Comparison of ENCODE assay signal across 14 cellular contexts in the genomic region with DNA sequence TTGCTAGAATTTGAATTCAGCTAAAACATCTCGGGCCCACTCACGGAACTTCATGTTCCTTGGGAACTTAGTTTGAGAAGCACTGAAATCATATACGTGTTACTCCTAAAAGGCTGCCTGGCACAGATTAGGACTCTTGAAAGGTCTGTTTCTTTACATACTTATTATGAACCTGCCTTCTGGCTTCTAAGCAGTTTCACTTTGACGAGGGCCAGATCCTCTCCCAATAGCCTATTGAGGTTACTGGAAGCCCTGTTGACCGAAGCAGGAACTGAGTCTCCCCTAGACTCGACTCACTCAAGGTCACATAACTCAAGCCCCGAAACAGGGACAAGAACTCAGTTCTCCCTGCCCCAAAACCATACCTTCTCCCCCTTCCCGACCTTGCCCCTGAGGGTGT.
DNase-seq lines count a peak whose midpoint lies in the region; ATAC-seq, FAIRE-seq and TF ChIP-seq lines count a peak whose summit lies in the region.
"Had no signal": no experiment of that assay in that cellular context is flagged by ENCODE, and none has a peak within 500 bp of the region (broad histone marks: within the 10 kb centered on the region; RNA-seq: fewer than 3 reads in every experiment).

No MANE protein-coding gene starts in this region.

- no peak overlapping the region for H2BK120ac ChIP-seq in mesendoderm (ENCODE audit: low read depth, low read length)

- no peak overlapping the region for H3K9ac ChIP-seq in mesendoderm (ENCODE audit: low read length)

- H3K4me3 Mint-ChIP-seq in mesothelial cell of epicardium = no peak overlapping the region
- H3K4me3 Mint-ChIP-seq: activated naive CD8-positive, alpha-beta T cell treated with anti-CD3 and anti-CD28 coated beads, Interleukin-2, amount 10 ng/mL, durations not matched to agents 7 days and 5 days; immature natural killer cell; stimulated activated naive CD8-positive, alpha-beta T cell treated with anti-CD3 and anti-CD28 coated beads, Interleukin-15, amount 100 ng/mL, for 72 hours; T-cell had no signal

- H3K4me2 ChIP-seq in mesendoderm (ENCODE audit: low read length) = no peak overlapping the region
- H3K4me2 ChIP-seq: smooth muscle cell had no signal

- no peak overlapping the region for H3K4me3 ChIP-seq in mesendoderm (ENCODE audit: low read length)
- no peak overlapping the region for H3K4me3 ChIP-seq in breast epithelium
- H3K4me3 ChIP-seq: pancreas, smooth muscle cell had no signal

- no peak overlapping the region for H3K23ac ChIP-seq in mesendoderm (ENCODE audit: low read length)

- no peak overlapping the region for H4K8ac ChIP-seq in mesendoderm (ENCODE audit: low read depth, low read length)

- no peak for TF ChIP-seq POLR2A in GM12892 (IDR thresholded peaks at IDR 0.05; ENCODE audit: low read depth, low read length)
- TF ChIP-seq POLR2A in breast epithelium (IDR thresholded peaks at IDR 0.05) = no peak

- no peak for FAIRE-seq in GM12892 (lab: Jason Lieb, UNC)
- FAIRE-seq: pancreas had no signal

- no peak overlapping the region for H3K18ac ChIP-seq in mesendoderm (ENCODE audit: low read length)

- ATAC-seq in GM21529 (IDR thresholded peaks at IDR 0.05; ENCODE audit: unreplicated experiment) = peak; percentile 79
- ATAC-seq: pancreas; stimulated activated naive CD8-positive, alpha-beta T cell treated with anti-CD3 and anti-CD28 coated beads, Interleukin-15, amount 100 ng/mL, for 72 hours; T-cell had no signal

- H2AK5ac ChIP-seq in mesendoderm (ENCODE audit: low read length) = no peak overlapping the region

- H3K9me3 Mint-ChIP-seq in mesothelial cell of epicardium = no peaks in the 10 kb centered on the region
- H3K9me3 Mint-ChIP-seq: activated naive CD8-positive, alpha-beta T cell treated with anti-CD3 and anti-CD28 coated beads, Interleukin-2, amount 10 ng/mL, durations not matched to agents 7 days and 5 days; immature natural killer cell; stimulated activated naive CD8-positive, alpha-beta T cell treated with anti-CD3 and anti-CD28 coated beads, Interleukin-15, amount 100 ng/mL, for 72 hours; T-cell had no signal

- no CpG with 5 or more reads among the region's 8 CpGs for WGBS in mesendoderm (ENCODE audit: extremely low coverage, insufficient coverage, low lambda C conversion rate)

- H2BK5ac ChIP-seq in mesendoderm (ENCODE audit: low read length) = no peak overlapping the region

- intact Hi-C loops in breast epithelium (cut with DNase I; ENCODE audit: low total_unique reads) = loop anchor here (5.0 to 10.0 kb wide), 2 partner anchors 100 to 1882 kb away; no protein-coding TSS in a partner anchor

- H3K27ac Mint-ChIP-seq in mesothelial cell of epicardium = peak overlapping the region; percentile 60
- H3K27ac Mint-ChIP-seq: activated naive CD8-positive, alpha-beta T cell treated with anti-CD3 and anti-CD28 coated beads, Interleukin-2, amount 10 ng/mL, durations not matched to agents 7 days and 5 days; T-cell had no signal

- H3K36me3 Mint-ChIP-seq in mesothelial cell of epicardium = peaks cover 31% of the 10 kb centered on the region

- H2BK15ac ChIP-seq in mesendoderm (replicated peaks; ENCODE audit: low read depth) = no peak overlapping the region

- H4K5ac ChIP-seq in mesendoderm (ENCODE audit: low read length) = no peak overlapping the region

- no peak overlapping the region for H3K56ac ChIP-seq in mesendoderm (ENCODE audit: low read length)

- TF ChIP-seq CTCF in mesothelial cell of epicardium (IDR thresholded peaks at IDR 0.05; ENCODE audit: unreplicated experiment) (no peak), breast epithelium (IDR thresholded peaks at IDR 0.05) (no peak)

- H3K4me1 ChIP-seq in mesendoderm (ENCODE audit: control insufficient read depth, low read depth, low read length) (no peaks in the 10 kb centered on the region), breast epithelium (no peaks in the 10 kb centered on the region)
- H3K4me1 ChIP-seq: pancreas had no signal

- no peaks in the 10 kb centered on the region for H3K9me3 ChIP-seq in breast epithelium
- H3K9me3 ChIP-seq: pancreas had no signal

- H3K79me1 ChIP-seq in mesendoderm (ENCODE audit: low read length) = no peaks in the 10 kb centered on the region

- H3K27ac ChIP-seq in mesendoderm (ENCODE audit: low read depth, low read length) (no peak overlapping the region), breast epithelium (peak overlapping the region in 1 of 2 donors; percentile 46)
- H3K27ac ChIP-seq: pancreas had no signal

- no peaks in the 10 kb centered on the region for H3K27me3 ChIP-seq in mesendoderm (ENCODE audit: insufficient read depth, low read length, poor library complexity)
- H3K27me3 ChIP-seq in breast epithelium = no peaks in the 10 kb centered on the region
- H3K27me3 ChIP-seq: pancreas had no signal

- H3K4me1 Mint-ChIP-seq in mesothelial cell of epicardium = peaks cover 7% of the 10 kb centered on the region
- H3K4me1 Mint-ChIP-seq: stimulated activated naive CD8-positive, alpha-beta T cell treated with anti-CD3 and anti-CD28 coated beads, Interleukin-15, amount 100 ng/mL, for 72 hours; T-cell had no signal

- peaks cover 2% of the 10 kb centered on the region for H3K36me3 ChIP-seq in mesendoderm (ENCODE audit: control insufficient read depth, insufficient read depth, low read length)
- H3K36me3 ChIP-seq in breast epithelium = no peaks in the 10 kb centered on the region

- no peaks in the 10 kb centered on the region for H3K27me3 Mint-ChIP-seq in mesothelial cell of epicardium (ENCODE audit: low read depth)
- H3K27me3 Mint-ChIP-seq: activated naive CD8-positive, alpha-beta T cell treated with anti-CD3 and anti-CD28 coated beads, Interleukin-2, amount 10 ng/mL, durations not matched to agents 7 days and 5 days; stimulated activated naive CD8-positive, alpha-beta T cell treated with anti-CD3 and anti-CD28 coated beads, Interleukin-15, amount 100 ng/mL, for 72 hours; T-cell had no signal

- no peak overlapping the region for H3K4ac ChIP-seq in mesendoderm (ENCODE audit: low read depth, low read length)

- H3K79me2 ChIP-seq in mesendoderm (ENCODE audit: control insufficient read depth, insufficient read depth, low read length) = no peaks in the 10 kb centered on the region

- DNase-seq in GM12892 (ENCODE audit: insufficient read length) = peak; percentile 44
- DNase-seq in RPMI8226 = peak; percentile 39
- DNase-seq in mesothelial cell of epicardium (ENCODE audit: low spot score in 2 of 2, unreplicated experiment in 2 of 2) = no peak
- DNase-seq in mesendoderm = no peak
- DNase-seq in NAMALWA (ENCODE audit: low spot score) = no peak
- DNase-seq in stimulated activated CD4-positive, alpha-beta T cell treated with anti-CD3 and anti-CD28 coated beads, Interleukin-2, amount 100 ng/mL, for 24 hours = no peak
- no peak for DNase-seq in breast epithelium (ENCODE audit: low spot score in 2 of 2)
- DNase-seq: activated naive CD8-positive, alpha-beta T cell treated with anti-CD3 and anti-CD28 coated beads, Interleukin-2, amount 10 ng/mL, durations not matched to agents 7 days and 5 days; immature natural killer cell; pancreas; stimulated activated naive CD8-positive, alpha-beta T cell treated with anti-CD3 and anti-CD28 coated beads, Interleukin-15, amount 100 ng/mL, for 72 hours; T-cell had no signal

Comparison
In these comparisons a context has a peak if more than half of its experiments do, and no peak if none do; other contexts are left out.
1. DNase-seq: peak in GM12892 (single experiment) and RPMI8226 (single experiment); none in mesothelial cell of epicardium (0 of 2), mesendoderm (single experiment), NAMALWA (single experiment), stimulated activated CD4-positive, alpha-beta T cell treated with anti-CD3 and anti-CD28 coated beads, Interleukin-2, amount 100 ng/mL, for 24 hours (0 of 2) and breast epithelium (0 of 2).